Comparison of ENCODE assay signal across 1 cellular context in genomic region chr10:15124190-15124589, GRCh38.
TF ChIP-seq lines count a peak whose summit lies in the region.

No MANE protein-coding gene starts in this region.

TF ChIP-seq in WTC11, 78 proteins besides CTCF, POLR2A, EP300 and RAD21 (continued from another document):
- TF ChIP-seq PREB (CRISPR knock-in tag; IDR thresholded peaks at IDR 0.05; ENCODE audit: borderline replicate concordance) (no peak), TCF7 (CRISPR knock-in tag; IDR thresholded peaks at IDR 0.05; ENCODE audit: low read depth) (no peak), OVOL2 (CRISPR knock-in tag; IDR thresholded peaks at IDR 0.05; ENCODE audit: borderline replicate concordance) (no peak), JAZF1 (CRISPR knock-in tag; IDR thresholded peaks at IDR 0.05) (no peak)
